ENCODE assay signal across 24 cellular contexts in the genomic region with DNA sequence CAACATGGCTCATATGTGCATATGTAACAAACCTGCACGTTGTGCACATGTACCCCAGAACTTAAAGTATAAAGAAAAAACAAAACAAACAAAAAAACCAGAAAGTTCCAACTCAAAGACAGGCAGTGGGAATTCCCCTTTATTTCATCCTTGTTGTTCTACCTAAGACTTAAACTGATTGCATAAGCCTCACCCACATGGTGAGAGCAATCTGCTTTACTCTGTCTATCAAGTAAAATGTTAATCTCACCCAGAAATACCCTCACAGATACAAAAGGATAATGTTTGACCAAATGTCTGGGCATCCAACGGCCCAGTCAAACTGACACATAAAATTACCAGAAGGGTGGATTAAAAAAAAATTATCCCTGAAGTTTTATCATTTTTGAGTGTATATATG.
"Had no signal": no experiment of that assay in that cellular context is flagged by ENCODE, and none has a peak within 500 bp of the region (broad histone marks: within the 10 kb centered on the region; RNA-seq: fewer than 3 reads in every experiment).

No MANE protein-coding gene starts in this region.

- FAIRE-seq: endometrium, urothelium cell line had no signal

- DNase-seq: cortex of kidney; effector memory CD4-positive, alpha-beta T cell; esophagus squamous epithelium; foreskin melanocyte; head of caudate nucleus; left colon; left ventricle myocardium superior; mesenchymal stem cell; naive thymus-derived CD4-positive, alpha-beta T cell; nephron progenitor cell; psoas muscle; retina; right lobe of liver; stimulated activated CD4-positive, alpha-beta T cell treated with anti-CD3 and anti-CD28 coated beads, Interleukin-4, amount 100 ng/mL, for 1 hour; stimulated activated CD8-positive, alpha-beta memory T cell treated with anti-CD3 and anti-CD28 coated beads, Interleukin-4, amount 100 ng/mL, for 48 hours; stimulated activated naive CD8-positive, alpha-beta T cell treated with anti-CD3 and anti-CD28 coated beads, Interleukin-15, Interleukin-2, amounts not matched to agents 100 U/mL and 50 U/mL, for 24 hours; thyroid gland had no signal

- H3K9me3 ChIP-seq: esophagus squamous epithelium, psoas muscle, right lobe of liver, suprapubic skin, thyroid gland had no signal

- H3K4me1 ChIP-seq: esophagus squamous epithelium, psoas muscle, right lobe of liver, suprapubic skin, thyroid gland had no signal

- H3K36me3 ChIP-seq: esophagus squamous epithelium, right lobe of liver, suprapubic skin, thyroid gland had no signal

- H3K27me3 ChIP-seq: esophagus squamous epithelium, hepatocyte, right lobe of liver, suprapubic skin, thyroid gland had no signal

- ATAC-seq: left colon; left ventricle myocardium superior; naive thymus-derived CD4-positive, alpha-beta T cell; psoas muscle; right lobe of liver; stimulated activated effector memory CD8-positive, alpha-beta T cell treated with anti-CD3 and anti-CD28 coated beads, Interleukin-12 subunit alpha, Interleukin-12 subunit beta, amount 100 ng/mL, for 72 hours; stimulated activated naive CD8-positive, alpha-beta T cell treated with anti-CD3 and anti-CD28 coated beads, Interleukin-15, Interleukin-2, amounts not matched to agents 100 U/mL and 50 U/mL, for 24 hours had no signal

- H3K4me3 ChIP-seq: esophagus squamous epithelium, hepatocyte, lung, psoas muscle, right lobe of liver, suprapubic skin, thyroid gland had no signal

- H3K27ac ChIP-seq: epithelial cell of prostate, esophagus squamous epithelium, hepatocyte, psoas muscle, right lobe of liver, suprapubic skin, thyroid gland had no signal
